ENCODE assay signal across 35 cellular contexts in genomic region chr6:47952640-47953039, GRCh38.
"Had no signal": no experiment of that assay in that cellular context is flagged by ENCODE, and none has a peak within 500 bp of the region (broad histone marks: within the 10 kb centered on the region; RNA-seq: fewer than 3 reads in every experiment).

No MANE protein-coding gene starts in this region.

- H3K9me3 Mint-ChIP-seq: activated B cell treated with CpG ODN at 0.5 μM for 24 hours; activated CD4-positive, alpha-beta memory T cell treated with anti-CD3 and anti-CD28 coated beads for 36 hours; activated CD4-positive, alpha-beta T cell treated with anti-CD3 and anti-CD28 coated beads, Interleukin-2, amount 10 ng/mL, durations not matched to agents 24 days and 14 days; activated naive CD4-positive, alpha-beta T cell treated with anti-CD3 and anti-CD28 coated beads for 36 hours; activated naive CD4-positive, alpha-beta T cell treated with anti-CD3 and anti-CD28 coated beads, Interleukin-2, amount 50 U/mL, for 24 hours; activated naive CD8-positive, alpha-beta T cell treated with anti-CD3 and anti-CD28 coated beads for 36 hours; activated T-helper 1 cell treated with anti-CD3 and anti-CD28 coated beads, Interleukin-12 subunit alpha, Interleukin-12 subunit beta, Interleukin-2, Interleukin-4 antibody, amounts not matched to agents 30 ng/mL and 10 ng/mL and 1 ng/mL, durations not matched to agents 14 hours and 24 hours and 36 hours; activated T-helper 2 cell treated with anti-CD3 and anti-CD28 coated beads, Interferon-gamma antibody, Interleukin-2, Interleukin-4, amounts not matched to agents 10 μg/mL and 5 μg/mL and 100 μg/mL, durations not matched to agents 14 hours and 24 hours and 36 hours; T-helper 2 cell treated with Interferon-gamma antibody and Interleukin-4, amounts not matched to agents 5 μg/mL and 100 μg/mL, for 36 hours had no signal

- DNase-seq: activated B cell treated with CpG ODN at 0.5 μM for 24 hours; activated CD4-positive, alpha-beta memory T cell treated with anti-CD3 and anti-CD28 coated beads for 36 hours; activated CD4-positive, alpha-beta T cell treated with anti-CD3 and anti-CD28 coated beads for 36 hours; activated CD4-positive, alpha-beta T cell treated with anti-CD3 and anti-CD28 coated beads, Interleukin-2, amount 10 ng/mL, durations not matched to agents 24 days and 14 days; activated CD4-positive, CD25-positive, alpha-beta regulatory T cell treated with anti-CD3 and anti-CD28 coated beads, Interleukin-2, amount 50 U/mL, for 72 hours; activated CD8-positive, alpha-beta memory T cell treated with anti-CD3 and anti-CD28 coated beads, Interleukin-2, amount 10 ng/mL, durations not matched to agents 7 days and 5 days; activated CD8-positive, alpha-beta memory T cell treated with anti-CD3 and anti-CD28 coated beads, Interleukin-2, amount 50 U/mL, for 4 hours; activated CD8-positive, alpha-beta T cell treated with anti-CD3 and anti-CD28 coated beads, Interleukin-2, amount 10 ng/mL, durations not matched to agents 7 days and 5 days; activated effector memory CD4-positive, alpha-beta T cell treated with anti-CD3 and anti-CD28 coated beads, Interleukin-2, amount 50 U/mL, for 16 hours; activated naive CD4-positive, alpha-beta T cell treated with anti-CD3 and anti-CD28 coated beads for 36 hours; activated naive CD8-positive, alpha-beta T cell treated with anti-CD3 and anti-CD28 coated beads for 36 hours; activated naive CD8-positive, alpha-beta T cell treated with anti-CD3 and anti-CD28 coated beads, Interleukin-2, amount 50 U/mL, for 24 hours; activated T-cell treated with anti-CD3 and anti-CD28 coated beads, Interleukin-2, amount 50 U/mL, for 1 hour; activated T-cell treated with anti-CD3 and anti-CD28 coated beads, Interleukin-2, amount 50 U/mL, for 48 hours; adrenal gland; amygdala; aorta; body of pancreas; central memory CD4-positive, alpha-beta T cell; cerebellar nuclear complex; colonic mucosa; effector CD8-positive, alpha-beta T cell; foreskin melanocyte; heart right ventricle; T-helper 17 cell; T1000; WERI-Rb-1 had no signal

- H3K27me3 ChIP-seq: adrenal gland, body of pancreas, cardiac muscle cell, colonic mucosa, esophagus muscularis mucosa, gastroesophageal sphincter, heart right ventricle, hepatocyte had no signal

- H3K4me1 Mint-ChIP-seq: activated B cell treated with CpG ODN at 0.5 μM for 24 hours; activated CD4-positive, alpha-beta T cell treated with anti-CD3 and anti-CD28 coated beads for 36 hours; activated CD4-positive, alpha-beta T cell treated with anti-CD3 and anti-CD28 coated beads, Interleukin-2, amount 10 ng/mL, durations not matched to agents 24 days and 14 days; activated CD8-positive, alpha-beta memory T cell treated with anti-CD3 and anti-CD28 coated beads, Interleukin-2, amount 10 ng/mL, durations not matched to agents 7 days and 5 days; activated naive CD4-positive, alpha-beta T cell treated with anti-CD3 and anti-CD28 coated beads, Interleukin-2, amount 50 U/mL, for 24 hours; activated naive CD8-positive, alpha-beta T cell treated with anti-CD3 and anti-CD28 coated beads for 36 hours; activated naive CD8-positive, alpha-beta T cell treated with anti-CD3 and anti-CD28 coated beads, Interleukin-2, amount 50 U/mL, for 24 hours; T-helper 17 cell had no signal

- H3K9me3 ChIP-seq: adrenal gland, body of pancreas, colonic mucosa, esophagus muscularis mucosa, gastroesophageal sphincter had no signal

- H3K4me3 Mint-ChIP-seq: activated B cell treated with CpG ODN at 0.5 μM for 24 hours; activated CD4-positive, alpha-beta memory T cell treated with anti-CD3 and anti-CD28 coated beads for 36 hours; activated CD4-positive, alpha-beta T cell treated with anti-CD3 and anti-CD28 coated beads for 36 hours; activated CD4-positive, alpha-beta T cell treated with anti-CD3 and anti-CD28 coated beads, Interleukin-2, amount 10 ng/mL, durations not matched to agents 24 days and 14 days; activated CD8-positive, alpha-beta memory T cell treated with anti-CD3 and anti-CD28 coated beads, Interleukin-2, amount 10 ng/mL, durations not matched to agents 7 days and 5 days; activated CD8-positive, alpha-beta T cell treated with anti-CD3 and anti-CD28 coated beads, Interleukin-2, amount 10 ng/mL, durations not matched to agents 7 days and 5 days; activated naive CD4-positive, alpha-beta T cell treated with anti-CD3 and anti-CD28 coated beads for 36 hours; activated naive CD4-positive, alpha-beta T cell treated with anti-CD3 and anti-CD28 coated beads, Interleukin-2, amount 50 U/mL, for 24 hours; activated naive CD8-positive, alpha-beta T cell treated with anti-CD3 and anti-CD28 coated beads for 36 hours; activated naive CD8-positive, alpha-beta T cell treated with anti-CD3 and anti-CD28 coated beads, Interleukin-2, amount 50 U/mL, for 24 hours; activated T-helper 1 cell treated with anti-CD3 and anti-CD28 coated beads, Interleukin-12 subunit alpha, Interleukin-12 subunit beta, Interleukin-2, Interleukin-4 antibody, amounts not matched to agents 30 ng/mL and 10 ng/mL and 1 ng/mL, durations not matched to agents 14 hours and 24 hours and 36 hours; T-helper 17 cell; T-helper 2 cell treated with Interferon-gamma antibody and Interleukin-4, amounts not matched to agents 5 μg/mL and 100 μg/mL, for 36 hours had no signal

- H3K27ac ChIP-seq: adrenal gland, body of pancreas, cardiac muscle cell, colonic mucosa, esophagus muscularis mucosa, gastroesophageal sphincter, heart right ventricle, hepatocyte, WERI-Rb-1 had no signal

- H3K36me3 ChIP-seq: adrenal gland, cardiac muscle cell, colonic mucosa, esophagus muscularis mucosa, gastroesophageal sphincter, heart right ventricle, WERI-Rb-1 had no signal

- ATAC-seq: activated CD4-positive, alpha-beta T cell treated with anti-CD3 and anti-CD28 coated beads for 36 hours; activated CD8-positive, alpha-beta memory T cell treated with anti-CD3 and anti-CD28 coated beads, Interleukin-2, amount 10 ng/mL, durations not matched to agents 7 days and 5 days; activated CD8-positive, alpha-beta T cell treated with anti-CD3 and anti-CD28 coated beads, Interleukin-2, amount 10 ng/mL, durations not matched to agents 7 days and 5 days; activated naive CD8-positive, alpha-beta T cell treated with anti-CD3 and anti-CD28 coated beads, Interleukin-2, amount 50 U/mL, for 24 hours; body of pancreas; gastroesophageal sphincter; heart right ventricle; T-helper 17 cell had no signal

- H3K36me3 Mint-ChIP-seq: activated CD4-positive, alpha-beta memory T cell treated with anti-CD3 and anti-CD28 coated beads for 36 hours; activated CD8-positive, alpha-beta memory T cell treated with anti-CD3 and anti-CD28 coated beads, Interleukin-2, amount 10 ng/mL, durations not matched to agents 7 days and 5 days; activated naive CD4-positive, alpha-beta T cell treated with anti-CD3 and anti-CD28 coated beads, Interleukin-2, amount 50 U/mL, for 24 hours; activated naive CD8-positive, alpha-beta T cell treated with anti-CD3 and anti-CD28 coated beads for 36 hours had no signal

- H3K4me3 ChIP-seq: adrenal gland, body of pancreas, cardiac muscle cell, colonic mucosa, esophagus muscularis mucosa, gastroesophageal sphincter, heart right ventricle, hepatocyte had no signal

- H3K4me1 ChIP-seq: adrenal gland, body of pancreas, colonic mucosa, esophagus muscularis mucosa, gastroesophageal sphincter, heart right ventricle had no signal

- H3K27me3 Mint-ChIP-seq: activated B cell treated with CpG ODN at 0.5 μM for 24 hours; activated CD4-positive, alpha-beta memory T cell treated with anti-CD3 and anti-CD28 coated beads for 36 hours; activated CD4-positive, alpha-beta T cell treated with anti-CD3 and anti-CD28 coated beads for 36 hours; activated CD4-positive, alpha-beta T cell treated with anti-CD3 and anti-CD28 coated beads, Interleukin-2, amount 10 ng/mL, durations not matched to agents 24 days and 14 days; activated CD8-positive, alpha-beta memory T cell treated with anti-CD3 and anti-CD28 coated beads, Interleukin-2, amount 10 ng/mL, durations not matched to agents 7 days and 5 days; activated naive CD8-positive, alpha-beta T cell treated with anti-CD3 and anti-CD28 coated beads, Interleukin-2, amount 50 U/mL, for 24 hours; T-helper 17 cell had no signal

- H3K27ac Mint-ChIP-seq: activated B cell treated with CpG ODN at 0.5 μM for 24 hours; activated CD4-positive, alpha-beta memory T cell treated with anti-CD3 and anti-CD28 coated beads for 36 hours; activated CD4-positive, alpha-beta T cell treated with anti-CD3 and anti-CD28 coated beads for 36 hours; activated CD4-positive, alpha-beta T cell treated with anti-CD3 and anti-CD28 coated beads, Interleukin-2, amount 10 ng/mL, durations not matched to agents 24 days and 14 days; activated CD8-positive, alpha-beta memory T cell treated with anti-CD3 and anti-CD28 coated beads, Interleukin-2, amount 10 ng/mL, durations not matched to agents 7 days and 5 days; activated CD8-positive, alpha-beta T cell treated with anti-CD3 and anti-CD28 coated beads, Interleukin-2, amount 10 ng/mL, durations not matched to agents 7 days and 5 days; activated naive CD4-positive, alpha-beta T cell treated with anti-CD3 and anti-CD28 coated beads for 36 hours; activated naive CD4-positive, alpha-beta T cell treated with anti-CD3 and anti-CD28 coated beads, Interleukin-2, amount 50 U/mL, for 24 hours; activated naive CD8-positive, alpha-beta T cell treated with anti-CD3 and anti-CD28 coated beads for 36 hours; activated naive CD8-positive, alpha-beta T cell treated with anti-CD3 and anti-CD28 coated beads, Interleukin-2, amount 50 U/mL, for 24 hours; activated T-helper 1 cell treated with anti-CD3 and anti-CD28 coated beads, Interleukin-12 subunit alpha, Interleukin-12 subunit beta, Interleukin-2, Interleukin-4 antibody, amounts not matched to agents 30 ng/mL and 10 ng/mL and 1 ng/mL, durations not matched to agents 14 hours and 24 hours and 36 hours; activated T-helper 2 cell treated with anti-CD3 and anti-CD28 coated beads, Interferon-gamma antibody, Interleukin-2, Interleukin-4, amounts not matched to agents 10 μg/mL and 5 μg/mL and 100 μg/mL, durations not matched to agents 14 hours and 24 hours and 36 hours; T-helper 17 cell; T-helper 2 cell treated with Interferon-gamma antibody and Interleukin-4, amounts not matched to agents 5 μg/mL and 100 μg/mL, for 36 hours had no signal
